In the genomic region with DNA sequence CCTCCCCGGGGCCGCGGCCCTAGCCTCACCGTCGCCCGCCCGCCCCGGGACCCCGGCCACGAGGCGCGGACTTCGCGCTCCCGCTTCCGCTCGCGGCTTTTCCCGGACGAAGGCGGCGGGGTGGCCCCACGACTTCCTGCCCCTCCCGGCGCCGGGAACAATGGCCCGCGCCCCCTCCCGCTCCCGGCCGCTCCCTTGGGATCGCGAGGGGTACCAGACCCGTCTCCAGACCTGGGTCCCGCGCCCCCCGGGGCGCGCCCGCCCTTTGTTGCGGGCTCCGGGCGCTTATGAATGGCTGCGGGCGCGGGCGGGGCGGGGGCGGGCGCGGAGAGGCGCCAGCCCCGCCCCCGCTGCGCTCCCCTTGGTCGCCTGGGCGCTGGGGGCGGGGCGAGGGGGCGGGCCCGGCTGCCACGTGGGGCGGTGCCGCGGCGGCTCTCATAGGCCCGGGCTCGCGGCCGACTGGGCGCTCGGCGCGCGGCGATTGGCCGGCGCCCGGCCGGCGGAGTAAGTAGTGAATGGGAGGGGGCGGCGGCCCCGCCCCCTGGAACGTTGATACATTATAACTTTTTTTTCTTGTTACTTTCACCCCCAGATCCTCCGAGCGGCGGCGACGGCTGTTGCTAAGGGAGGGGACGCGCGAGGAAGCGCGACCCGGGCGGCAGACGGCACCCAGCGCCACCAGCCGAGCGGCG, we compare ENCODE assay signal across 8 cellular contexts. TPM values are rescaled to one million over a fixed set of nuclear protein-coding genes. Genes with fewer than 3 reads are reported as not detected.
DNase-seq lines count a peak whose midpoint lies in the region; ATAC-seq and TF ChIP-seq lines count a peak whose summit lies in the region.

No MANE protein-coding gene starts in this region.

- peaks cover 7% of the 10 kb centered on the region for H3K4me1 Mint-ChIP-seq in activated naive CD8-positive, alpha-beta T cell treated with anti-CD3 and anti-CD28 coated beads, Interleukin-2, amount 10 ng/mL, durations not matched to agents 7 days and 5 days

- H3K27me3 ChIP-seq in parathyroid adenoma (ENCODE audit: control insufficient read depth, insufficient read depth, low read length) (no peaks in the 10 kb centered on the region), tibial artery (no peaks in the 10 kb centered on the region)

- H3K36me3 Mint-ChIP-seq in activated naive CD8-positive, alpha-beta T cell treated with anti-CD3 and anti-CD28 coated beads, Interleukin-2, amount 10 ng/mL, durations not matched to agents 7 days and 5 days, result peaks cover 8% of the 10 kb centered on the region

- peak; percentile 94 for DNase-seq in GM04504 (ENCODE audit: low read depth)
- DNase-seq in NCI-H128 (lab: John Stamatoyannopoulos, UW; ENCODE audit: unreplicated experiment), result peak; percentile 90
- DNase-seq in SKM-1 (lab: John Stamatoyannopoulos, UW; ENCODE audit: unreplicated experiment), result peak; percentile 92
- DNase-seq in activated naive CD8-positive, alpha-beta T cell treated with anti-CD3 and anti-CD28 coated beads, Interleukin-2, amount 10 ng/mL, durations not matched to agents 7 days and 5 days, result peak; percentile 94
- peak; percentile 97 for DNase-seq in Right ventricle myocardium superior
- peak; percentile 97 to 98 for DNase-seq in tibial artery

- POLR2A ChIA-PET in activated naive CD8-positive, alpha-beta T cell treated with anti-CD3 and anti-CD28 coated beads, Interleukin-2, amount 10 ng/mL, durations not matched to agents 7 days and 5 days (lab: Charles Lee), result interaction anchor here (0.9 to 1.5 kb wide), 7 partner anchors 10 to 20 kb away, joined by 3 to 13 read pairs (median 5); a partner anchor contains a TSS

- H3K27me3 Mint-ChIP-seq in activated naive CD8-positive, alpha-beta T cell treated with anti-CD3 and anti-CD28 coated beads, Interleukin-2, amount 10 ng/mL, durations not matched to agents 7 days and 5 days, result no peaks in the 10 kb centered on the region

- no peaks in the 10 kb centered on the region for H3K9me3 Mint-ChIP-seq in activated naive CD8-positive, alpha-beta T cell treated with anti-CD3 and anti-CD28 coated beads, Interleukin-2, amount 10 ng/mL, durations not matched to agents 7 days and 5 days

- H3K9me3 ChIP-seq in parathyroid adenoma (ENCODE audit: control insufficient read depth, low read length), result no peaks in the 10 kb centered on the region
- no peaks in the 10 kb centered on the region for H3K9me3 ChIP-seq in tibial artery

- peak; percentile 42 for ATAC-seq in HG02588 (IDR thresholded peaks at IDR 0.05; ENCODE audit: unreplicated experiment)
- ATAC-seq in activated naive CD8-positive, alpha-beta T cell treated with anti-CD3 and anti-CD28 coated beads, Interleukin-2, amount 10 ng/mL, durations not matched to agents 7 days and 5 days (ENCODE audit: low read depth), result peak; percentile 47
- peak; percentile 13 for ATAC-seq in Right ventricle myocardium superior (ENCODE audit: poor library complexity)

- H3K4me1 ChIP-seq in parathyroid adenoma, result peaks cover 22% of the 10 kb centered on the region
- H3K4me1 ChIP-seq in tibial artery, result peaks cover 11 to 67% (median 55%) of the 10 kb centered on the region in 4 donors

- TF ChIP-seq CTCF in parathyroid adenoma (IDR thresholded peaks at IDR 0.05) (no peak), tibial artery (IDR thresholded peaks at IDR 0.05) (no peak)

- peak overlapping the region; percentile 69 for H3K4me3 ChIP-seq in parathyroid adenoma (ENCODE audit: low read depth, low read length)
- peak overlapping the region; percentile 67 to 94 for H3K4me3 ChIP-seq in tibial artery

- H3K79me2 ChIP-seq in parathyroid adenoma, result peaks cover 7% of the 10 kb centered on the region

- peak overlapping the region; percentile 84 for H3K9ac ChIP-seq in parathyroid adenoma

- peak overlapping the region; percentile 82 for H3K4me3 Mint-ChIP-seq in activated naive CD8-positive, alpha-beta T cell treated with anti-CD3 and anti-CD28 coated beads, Interleukin-2, amount 10 ng/mL, durations not matched to agents 7 days and 5 days

- peak overlapping the region; percentile 82 for H3K27ac Mint-ChIP-seq in activated naive CD8-positive, alpha-beta T cell treated with anti-CD3 and anti-CD28 coated beads, Interleukin-2, amount 10 ng/mL, durations not matched to agents 7 days and 5 days

- H2AFZ ChIP-seq in parathyroid adenoma, result no peak overlapping the region

- H3K27ac ChIP-seq in parathyroid adenoma, result peak overlapping the region; percentile 96
- H3K27ac ChIP-seq in tibial artery, result peak overlapping the region; percentile 98 to 99

- H3K36me3 ChIP-seq in parathyroid adenoma (ENCODE audit: control insufficient read depth, insufficient read depth, low read length) (no peaks in the 10 kb centered on the region), tibial artery (peaks cover 10 to 25% (median 17%) of the 10 kb centered on the region in 3 donors)

- H3K4me2 ChIP-seq in parathyroid adenoma (ENCODE audit: low read length), result peak overlapping the region; percentile 87

- intact Hi-C loops in Right ventricle myocardium superior (cut with DNase I) (no loop called here), tibial artery (cut with DNase I; ENCODE audit: low total_unique reads) (no loop called here)

RNA-seq across cellular contexts. Expression of a gene that starts 1.1 kb away (rescaled TPM):
- total RNA-seq in activated naive CD8-positive, alpha-beta T cell treated with anti-CD3 and anti-CD28 coated beads, Interleukin-2, amount 10 ng/mL, durations not matched to agents 7 days and 5 days, result 10 to 100 TPM; 75.2 to 80.7 TPM
- total RNA-seq in Right ventricle myocardium superior, result 54.1 TPM

RNA-seq across cellular contexts. Expression of a gene that starts 7.9 kb away (rescaled TPM):
- 100 to 1,000 TPM; 157 to 161 TPM for total RNA-seq in activated naive CD8-positive, alpha-beta T cell treated with anti-CD3 and anti-CD28 coated beads, Interleukin-2, amount 10 ng/mL, durations not matched to agents 7 days and 5 days
- total RNA-seq in Right ventricle myocardium superior, result 692 TPM

RNA-seq across cellular contexts. Expression of a gene that starts 11.6 kb away (rescaled TPM):
- under 1 TPM; 0.14 to 0.17 TPM for total RNA-seq in activated naive CD8-positive, alpha-beta T cell treated with anti-CD3 and anti-CD28 coated beads, Interleukin-2, amount 10 ng/mL, durations not matched to agents 7 days and 5 days
- total RNA-seq in Right ventricle myocardium superior, result 1.1 TPM

RNA-seq across cellular contexts. Expression of a gene that starts 19.7 kb away (rescaled TPM):
- total RNA-seq in activated naive CD8-positive, alpha-beta T cell treated with anti-CD3 and anti-CD28 coated beads, Interleukin-2, amount 10 ng/mL, durations not matched to agents 7 days and 5 days, result 100 to 1,000 TPM; 327 to 342 TPM
- total RNA-seq in Right ventricle myocardium superior, result 219 TPM

RNA-seq across cellular contexts. Expression of a gene that starts 25.9 kb away (rescaled TPM):
- total RNA-seq in activated naive CD8-positive, alpha-beta T cell treated with anti-CD3 and anti-CD28 coated beads, Interleukin-2, amount 10 ng/mL, durations not matched to agents 7 days and 5 days, result 10 to 100 TPM; 44.5 to 48.3 TPM
- total RNA-seq in Right ventricle myocardium superior, result 12.4 TPM

Comparison
In these comparisons a context has a peak if more than half of its experiments do, and no peak if none do; other contexts are left out.
1. Peak in every context shown above with its lines: DNase-seq, ATAC-seq, H3K4me3 ChIP-seq and H3K27ac ChIP-seq.